2 cellular contexts compared by ENCODE assay signal in genomic region chr20:2783908-2784566, GRCh38.
TF ChIP-seq lines count a peak whose summit lies in the region.

No MANE protein-coding gene starts in this region.

TF ChIP-seq in A549, 52 proteins besides CTCF, POLR2A, EP300 and RAD21:
- no peak for TF ChIP-seq BCL3 (IDR thresholded peaks at IDR 0.05)
- TF ChIP-seq ATOH8 (CRISPR knock-in tag; IDR thresholded peaks at IDR 0.05; ENCODE audit: low read depth) = no peak
- no peak for TF ChIP-seq CEBPB (IDR thresholded peaks at IDR 0.05)
- no peak for TF ChIP-seq MAX (IDR thresholded peaks at IDR 0.05)
- TF ChIP-seq SREBF2 (IDR thresholded peaks at IDR 0.05) = no peak
- TF ChIP-seq CBX2 (IDR thresholded peaks at IDR 0.05; ENCODE audit: borderline replicate concordance, low read depth) = no peak
- no peak for TF ChIP-seq HDAC2 (IDR thresholded peaks at IDR 0.05)
- TF ChIP-seq HES2 (IDR thresholded peaks at IDR 0.05) = no peak
- TF ChIP-seq ZFP36 (IDR thresholded peaks at IDR 0.05; ENCODE audit: borderline replicate concordance, partially characterized antibody) = no peak
- no peak for TF ChIP-seq RNF2 (IDR thresholded peaks at IDR 0.05; ENCODE audit: borderline replicate concordance, low read depth)
- no peak for TF ChIP-seq FOSB (CRISPR knock-in tag; IDR thresholded peaks at IDR 0.05)
- TF ChIP-seq ZSCAN20 (CRISPR knock-in tag; IDR thresholded peaks at IDR 0.05) = no peak
- TF ChIP-seq ZC3H11A (IDR thresholded peaks at IDR 0.05) = no peak
- no peak for TF ChIP-seq ZNF302 (CRISPR knock-in tag; IDR thresholded peaks at IDR 0.05)
- TF ChIP-seq RCOR1 (IDR thresholded peaks at IDR 0.05; ENCODE audit: low read depth, low read length) = no peak
- TF ChIP-seq MYC (IDR thresholded peaks at IDR 0.05; ENCODE audit: borderline replicate concordance, low read length) = no peak
TF ChIP-seq in A549: peak in this region for 0.

TF ChIP-seq in HEK293, 187 proteins besides CTCF, POLR2A, EP300 and RAD21:
- no peak for TF ChIP-seq ZNF221 (tag by site-specific recombination; IDR thresholded peaks at IDR 0.05; ENCODE audit: borderline replicate concordance)
- TF ChIP-seq ZNF362 (tag by site-specific recombination; IDR thresholded peaks at IDR 0.05) = no peak
- peak; percentile 58 for TF ChIP-seq PRDM10 (tag by site-specific recombination; IDR thresholded peaks at IDR 0.05)
